ENCODE assay signal across 3 cellular contexts in genomic region chr5:95707534-95708188, GRCh38. TPM values are rescaled to one million over a fixed set of nuclear protein-coding genes. Genes with fewer than 3 reads are reported as not detected.
"Had no signal": no experiment of that assay in that cellular context is flagged by ENCODE, and none has a peak within 500 bp of the region (broad histone marks: within the 10 kb centered on the region; RNA-seq: fewer than 3 reads in every experiment).

No MANE protein-coding gene starts in this region.

RNA-seq across cellular contexts. Expression of gene SPATA9, which starts 24.9 kb away (rescaled TPM):
- total RNA-seq: OCI-LY7, Right ventricle myocardium inferior, SK-MEL-5 had no signal
